In genomic region chr3:85567074-85567676, GRCh38 we compare ENCODE assay signal across 8 cellular contexts.
DNase-seq lines count a peak whose midpoint lies in the region; ATAC-seq and TF ChIP-seq lines count a peak whose summit lies in the region.

No MANE protein-coding gene starts in this region.

- no peak overlapping the region for H3K27ac ChIP-seq in 22Rv1
- H3K27ac ChIP-seq in esophagus muscularis mucosa (replicated peaks in 1 of 4) = no peak overlapping the region
- no peak overlapping the region for H3K27ac ChIP-seq in uterus

- H3K27me3 ChIP-seq in GM06990 (replicated peaks; ENCODE audit: control insufficient read depth, insufficient read depth, low read length) (no peaks in the 10 kb centered on the region), esophagus muscularis mucosa (no peaks in the 10 kb centered on the region), uterus (no peaks in the 10 kb centered on the region)

- H3K27ac Mint-ChIP-seq in osteocyte (ENCODE audit: unreplicated experiment) = no peak overlapping the region

- ATAC-seq in HG03175 (IDR thresholded peaks at IDR 0.05; ENCODE audit: unreplicated experiment) (peak; percentile 62), HG02763 (IDR thresholded peaks at IDR 0.05; ENCODE audit: unreplicated experiment) (no peak)

- TF ChIP-seq EP300 in esophagus muscularis mucosa (IDR thresholded peaks at IDR 0.05) = no peak

- no peaks in the 10 kb centered on the region for H3K9me3 Mint-ChIP-seq in osteocyte (ENCODE audit: unreplicated experiment)

- intact Hi-C loops in esophagus muscularis mucosa (cut with DNase I) = no loop called here
- intact Hi-C loops in uterus (cut with DNase I; ENCODE audit: low total_unique reads) = no loop called here

- H3K4me1 ChIP-seq in esophagus muscularis mucosa (no peaks in the 10 kb centered on the region), uterus (no peaks in the 10 kb centered on the region)

- H3K36me3 ChIP-seq in GM06990 (ENCODE audit: control insufficient read depth, insufficient read depth, low read length) (no peaks in the 10 kb centered on the region), esophagus muscularis mucosa (no peaks in the 10 kb centered on the region), uterus (no peaks in the 10 kb centered on the region)

- H3K4me3 Mint-ChIP-seq in osteocyte (ENCODE audit: unreplicated experiment) = no peak overlapping the region

- no peaks in the 10 kb centered on the region for H3K27me3 Mint-ChIP-seq in osteocyte (ENCODE audit: unreplicated experiment)

- peaks cover 3% of the 10 kb centered on the region for H3K4me1 Mint-ChIP-seq in osteocyte (ENCODE audit: unreplicated experiment)

- H3K9me3 ChIP-seq in esophagus muscularis mucosa (no peaks in the 10 kb centered on the region), uterus (no peaks in the 10 kb centered on the region)

- TF ChIP-seq CTCF in 22Rv1 (IDR thresholded peaks at IDR 0.05) (peak; percentile 92), GM06990 (IDR thresholded peaks at IDR 0.05; ENCODE audit: insufficient read depth, low read length, poor library complexity, severe bottlenecking) (peak; percentile 61), esophagus muscularis mucosa (IDR thresholded peaks at IDR 0.05) (peak in 2 of 3 experiments; percentile 34 to 43), osteocyte (IDR thresholded peaks at IDR 0.05) (peak; percentile 79), uterus (IDR thresholded peaks at IDR 0.05) (peak in 2 of 4 experiments; percentile 9 to 13)

- no peaks in the 10 kb centered on the region for H3K36me3 Mint-ChIP-seq in osteocyte (ENCODE audit: unreplicated experiment)

- H3K4me3 ChIP-seq in GM06990 (replicated peaks; ENCODE audit: low read depth, low read length) (no peak overlapping the region), esophagus muscularis mucosa (no peak overlapping the region), uterus (no peak overlapping the region)

- TF ChIP-seq POLR2A in esophagus muscularis mucosa (IDR thresholded peaks at IDR 0.05; ENCODE audit: low read depth) = no peak
- no peak for TF ChIP-seq POLR2A in uterus (IDR thresholded peaks at IDR 0.05)

- WGBS in esophagus muscularis mucosa = 13% methylated on average over 5 of the region's 5 CpGs

- DNase-seq in GM06990 (ENCODE audit: extremely low read depth, insufficient read length) = no peak
- DNase-seq in RPMI7951 (ENCODE audit: low read depth) = peak; percentile 2
- no peak for DNase-seq in esophagus muscularis mucosa (ENCODE audit: extremely low spot score)
- no peak for DNase-seq in osteocyte (ENCODE audit: extremely low spot score, unreplicated experiment)
- DNase-seq in uterus = no peak
